In genomic region chr15:62847900-62848489, GRCh38 we compare ENCODE assay signal across 8 cellular contexts.
DNase-seq lines count a peak whose midpoint lies in the region; ATAC-seq, FAIRE-seq and TF ChIP-seq lines count a peak whose summit lies in the region.

No MANE protein-coding gene starts in this region.

- ATAC-seq in stimulated activated naive CD8-positive, alpha-beta T cell treated with anti-CD3 and anti-CD28 coated beads, Interleukin-15, Interleukin-2, amounts not matched to agents 100 U/mL and 50 U/mL, for 24 hours: peak; percentile 37
- ATAC-seq in HG02938 (IDR thresholded peaks at IDR 0.05; ENCODE audit: unreplicated experiment) (no peak), GM21390 (IDR thresholded peaks at IDR 0.05; ENCODE audit: unreplicated experiment) (no peak)

- H3K27ac ChIP-seq in liver (ENCODE audit: low read depth in 1 of 2, low read length in 2 of 2): peak overlapping the region in 1 of 2 donors; percentile 28

- peak; percentile 55 for DNase-seq in COLO668 (lab: John Stamatoyannopoulos, UW; ENCODE audit: unreplicated experiment)
- DNase-seq in HTR-8/SVneo (ENCODE audit: insufficient read length, low spot score): peak; percentile 62
- DNase-seq in T-helper 9 cell: peak; percentile 21
- peak; percentile 79 for DNase-seq in choroid plexus epithelial cell (ENCODE audit: low read depth)
- DNase-seq in stimulated activated naive CD8-positive, alpha-beta T cell treated with anti-CD3 and anti-CD28 coated beads, Interleukin-15, Interleukin-2, amounts not matched to agents 100 U/mL and 50 U/mL, for 24 hours: peak; percentile 68

- TF ChIP-seq RAD21 in liver (IDR thresholded peaks at IDR 0.05): peak; percentile 90 to 91

- no peak overlapping the region for H3K9ac ChIP-seq in liver (ENCODE audit: low read depth in 1 of 2, low read length in 2 of 2)

- TF ChIP-seq CTCF in choroid plexus epithelial cell (conservative IDR thresholded peaks at IDR 0.05; ENCODE audit: low read depth, low read length) (peak; percentile 78), liver (IDR thresholded peaks at IDR 0.05; ENCODE audit: low read depth, low read length, missing input control) (peak; percentile 76)

- H3K4me1 ChIP-seq in liver (ENCODE audit: control insufficient read depth in 4 of 4, insufficient read depth in 4 of 4, low read length in 3 of 4): peaks cover 10 to 32% (median 22%) of the 10 kb centered on the region in 4 donors

- FAIRE-seq in HTR-8/SVneo (lab: Jason Lieb, UNC): no peak

- H3K4me3 ChIP-seq in choroid plexus epithelial cell (ENCODE audit: low read depth, low read length) (no peak overlapping the region), liver (ENCODE audit: low read depth in 1 of 3, low read length in 3 of 3) (no peak overlapping the region)

- H3K9me3 ChIP-seq in liver (ENCODE audit: control insufficient read depth in 4 of 4, low read length in 3 of 4): no peaks in the 10 kb centered on the region

- no peaks in the 10 kb centered on the region for H3K27me3 ChIP-seq in liver (ENCODE audit: control insufficient read depth in 4 of 4, insufficient read depth in 4 of 4, low read length in 3 of 4)

- whole genome bisulfite sequencing in liver: 49% methylated on average over 7 of the region's 7 CpGs

- no peaks in the 10 kb centered on the region for H3K36me3 ChIP-seq in liver (ENCODE audit: control insufficient read depth in 4 of 4, insufficient read depth in 3 of 4, low read depth in 1 of 4, low read length in 3 of 4)

TF ChIP-seq in liver, 16 proteins besides CTCF, POLR2A, EP300 and RAD21:
- peak; percentile 19 to 26 for TF ChIP-seq HNF4A (conservative IDR thresholded peaks at IDR 0.05)
- no peak for TF ChIP-seq EGR1 (IDR thresholded peaks at IDR 0.05; ENCODE audit: low read depth in 2 of 2)

Comparison
In these comparisons a context has a peak if more than half of its experiments do, and no peak if none do; other contexts are left out.
1. DNase-seq: peak in every context shown above with its lines; median percentile 79 in choroid plexus epithelial cell; 68 in stimulated activated naive CD8-positive, alpha-beta T cell treated with anti-CD3 and anti-CD28 coated beads, Interleukin-15, Interleukin-2, amounts not matched to agents 100 U/mL and 50 U/mL, for 24 hours; 62 in HTR-8/SVneo; 55 in COLO668; 21 in T-helper 9 cell.